Comparison of ENCODE assay signal across 8 cellular contexts in the genomic region with DNA sequence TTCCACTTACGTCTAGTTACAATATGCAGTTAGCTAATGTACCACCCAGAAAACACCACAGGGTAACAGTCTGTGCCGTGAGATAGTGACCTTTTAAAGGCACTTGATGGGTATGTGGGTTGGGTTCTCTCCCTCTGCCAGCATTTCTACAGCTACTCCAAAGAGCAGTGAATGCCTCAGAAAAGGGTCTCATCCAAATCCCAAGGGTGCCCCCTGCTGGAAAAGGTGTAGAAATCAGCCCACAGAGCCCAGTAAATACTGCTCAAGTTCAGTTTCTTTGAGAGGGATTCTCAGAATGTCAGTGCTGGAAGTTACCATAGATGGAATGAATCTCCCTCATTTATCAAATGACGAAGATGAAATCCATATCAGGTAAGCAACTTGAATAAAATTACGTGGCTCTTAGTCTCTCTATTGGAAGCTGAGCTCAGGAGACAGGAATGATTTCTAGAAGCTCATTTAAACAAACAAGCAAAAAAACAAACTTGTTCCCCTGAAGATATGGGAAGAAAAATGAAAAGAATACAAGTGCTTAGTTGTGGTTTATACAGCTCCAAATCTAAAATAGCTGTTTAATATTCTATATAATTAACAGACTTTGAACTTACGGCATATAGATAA. TPM values are rescaled to one million over a fixed set of nuclear protein-coding genes. Genes with fewer than 3 reads are reported as not detected.
DNase-seq lines count a peak whose midpoint lies in the region; ATAC-seq and TF ChIP-seq lines count a peak whose summit lies in the region.

No MANE protein-coding gene starts in this region.

- H3K27me3 ChIP-seq in MM.1S (replicated peaks; ENCODE audit: insufficient read depth, low read length) (no peaks in the 10 kb centered on the region), right atrium auricular region (no peaks in the 10 kb centered on the region), gastrocnemius medialis (peaks cover 0 to 4% (median 0%) of the 10 kb centered on the region in 3 donors)

- H3F3A ChIP-seq in MM.1S (ENCODE audit: insufficient read depth, low read length), result no peaks in the 10 kb centered on the region

- no peak overlapping the region for H3K9ac ChIP-seq in MM.1S (ENCODE audit: low read length)

- H3K4me3 Mint-ChIP-seq in activated naive CD8-positive, alpha-beta T cell treated with anti-CD3 and anti-CD28 coated beads, Interleukin-2, amount 50 U/mL, for 24 hours, result no peak overlapping the region

- H3K9me2 ChIP-seq in MM.1S (replicated peaks; ENCODE audit: insufficient read depth, low read length), result no peaks in the 10 kb centered on the region

- H3K27me3 Mint-ChIP-seq in activated naive CD8-positive, alpha-beta T cell treated with anti-CD3 and anti-CD28 coated beads, Interleukin-2, amount 50 U/mL, for 24 hours, result peaks cover 2% of the 10 kb centered on the region

- H3K4me3 ChIP-seq in MM.1S (ENCODE audit: low read length), result no peak overlapping the region
- H3K4me3 ChIP-seq in right atrium auricular region, result no peak overlapping the region
- H3K4me3 ChIP-seq in gastrocnemius medialis, result no peak overlapping the region

- no peaks in the 10 kb centered on the region for H4K20me1 ChIP-seq in MM.1S (ENCODE audit: insufficient read depth, low read length)

- no peaks in the 10 kb centered on the region for H3K36me3 Mint-ChIP-seq in activated naive CD8-positive, alpha-beta T cell treated with anti-CD3 and anti-CD28 coated beads, Interleukin-2, amount 50 U/mL, for 24 hours (ENCODE audit: low read depth)

- no peak overlapping the region for H3K27ac Mint-ChIP-seq in activated naive CD8-positive, alpha-beta T cell treated with anti-CD3 and anti-CD28 coated beads, Interleukin-2, amount 50 U/mL, for 24 hours

- DNase-seq in ELF-1 (ENCODE audit: low read depth, low spot score) (peak; percentile 79), GOT3 (lab: John Stamatoyannopoulos, UW) (peak; percentile 2), MM.1S (peak; percentile 71), SW 1271 (lab: John Stamatoyannopoulos, UW) (peak; percentile 26 to 27), right atrium auricular region (ENCODE audit: low spot score) (no peak), gastrocnemius medialis (peak; percentile 21 to 26), cerebellar nuclear complex (lab: John Stamatoyannopoulos, UW) (no peak)
- peak; percentile 75 for DNase-seq in activated naive CD8-positive, alpha-beta T cell treated with anti-CD3 and anti-CD28 coated beads, Interleukin-2, amount 50 U/mL, for 24 hours

- no peaks in the 10 kb centered on the region for H3K4me1 ChIP-seq in MM.1S (ENCODE audit: low read length)
- no peaks in the 10 kb centered on the region for H3K4me1 ChIP-seq in right atrium auricular region
- no peaks in the 10 kb centered on the region for H3K4me1 ChIP-seq in gastrocnemius medialis

- H3K4me1 Mint-ChIP-seq in activated naive CD8-positive, alpha-beta T cell treated with anti-CD3 and anti-CD28 coated beads, Interleukin-2, amount 50 U/mL, for 24 hours, result peaks cover 8% of the 10 kb centered on the region

- H3K79me2 ChIP-seq in MM.1S (ENCODE audit: low read length), result no peaks in the 10 kb centered on the region

- intact Hi-C loops in gastrocnemius medialis (cut with DNase I; ENCODE audit: low total_unique reads), result loop anchor here (5.0 kb wide), 1 partner anchor 113 kb away; no protein-coding TSS in a partner anchor

- TF ChIP-seq CTCF in MM.1S (IDR thresholded peaks at IDR 0.05; ENCODE audit: low read length), result peak; percentile 81
- peak; percentile 32 to 71 for TF ChIP-seq CTCF in right atrium auricular region (IDR thresholded peaks at IDR 0.05)
- peak in 4 of 5 experiments; percentile 18 to 49 (median 40) for TF ChIP-seq CTCF in gastrocnemius medialis (IDR thresholded peaks at IDR 0.05 in 4 of 5, conservative IDR thresholded peaks at IDR 0.05 in 1 of 5)

- TF ChIP-seq POLR2A in gastrocnemius medialis (IDR thresholded peaks at IDR 0.05), result no peak

- no peak overlapping the region for H3K27ac ChIP-seq in MM.1S (ENCODE audit: low read length)
- no peak overlapping the region for H3K27ac ChIP-seq in right atrium auricular region
- no peak overlapping the region for H3K27ac ChIP-seq in gastrocnemius medialis

- no peaks in the 10 kb centered on the region for H3K9me3 ChIP-seq in MM.1S (replicated peaks; ENCODE audit: insufficient read depth, low read length)
- H3K9me3 ChIP-seq in right atrium auricular region, result no peaks in the 10 kb centered on the region
- no peaks in the 10 kb centered on the region for H3K9me3 ChIP-seq in gastrocnemius medialis

- in situ Hi-C loops in gastrocnemius medialis (cut with MboI; ENCODE audit: low sequenced_read_pairs in 4 of 4), result loop anchor here in 1 of 4 donors (5.0 kb wide), 1 partner anchor 113 kb away; no protein-coding TSS in a partner anchor

- peak; percentile 96 for ATAC-seq in activated naive CD8-positive, alpha-beta T cell treated with anti-CD3 and anti-CD28 coated beads, Interleukin-2, amount 50 U/mL, for 24 hours
- ATAC-seq in gastrocnemius medialis, result peak; percentile 58 to 75

- no peak overlapping the region for H3K4me2 ChIP-seq in MM.1S (ENCODE audit: low read depth, low read length)

- no peak overlapping the region for H2AFZ ChIP-seq in MM.1S (ENCODE audit: low read length)

- H3K36me3 ChIP-seq in MM.1S (replicated peaks; ENCODE audit: insufficient read depth, low read length) (no peaks in the 10 kb centered on the region), right atrium auricular region (no peaks in the 10 kb centered on the region), gastrocnemius medialis (no peaks in the 10 kb centered on the region)

- no peaks in the 10 kb centered on the region for H3K9me3 Mint-ChIP-seq in activated naive CD8-positive, alpha-beta T cell treated with anti-CD3 and anti-CD28 coated beads, Interleukin-2, amount 50 U/mL, for 24 hours

RNA-seq across cellular contexts. Expression of a gene that starts 9.5 kb away (rescaled TPM):
- total RNA-seq in right atrium auricular region (10 to 100 TPM in 1 of 2 donors, 1 to 10 TPM in 1; 5.3 to 10.2 TPM), gastrocnemius medialis (1 to 10 TPM in 1 of 4 donors, not detected in 3; 1.2 TPM)

RNA-seq across cellular contexts. Expression of a gene that starts 38.6 kb away (rescaled TPM):
- total RNA-seq in right atrium auricular region, result 1 to 10 TPM; 1.4 to 1.5 TPM
- under 1 TPM in 3 of 4 donors, not detected in 1; 0.59 to 0.86 (median 0.83) TPM for total RNA-seq in gastrocnemius medialis

Comparison
In these comparisons a context has a peak if more than half of its experiments do, and no peak if none do; other contexts are left out.
1. DNase-seq: peak in ELF-1 (single experiment), GOT3 (single experiment), MM.1S (single experiment), SW 1271 (2 of 2), activated naive CD8-positive, alpha-beta T cell treated with anti-CD3 and anti-CD28 coated beads, Interleukin-2, amount 50 U/mL, for 24 hours (single experiment) and gastrocnemius medialis (2 of 2); none in right atrium auricular region (single experiment) and cerebellar nuclear complex (0 of 2).
2. Peak in every context shown above with its lines, with median percentiles within 50 percentile points of each other: CTCF ChIP-seq.